Comparison of ENCODE assay signal across 11 cellular contexts in genomic region chr15:40955930-40956542, GRCh38. TPM values are rescaled to one million over a fixed set of nuclear protein-coding genes. Genes with fewer than 3 reads are reported as not detected.
DNase-seq lines count a peak whose midpoint lies in the region; ATAC-seq and TF ChIP-seq lines count a peak whose summit lies in the region.
"Had no signal": no experiment of that assay in that cellular context is flagged by ENCODE, and none has a peak within 500 bp of the region (broad histone marks: within the 10 kb centered on the region; RNA-seq: fewer than 3 reads in every experiment).

No MANE protein-coding gene starts in this region.

- intact Hi-C loops in activated CD4-positive, alpha-beta T cell treated with anti-CD3 and anti-CD28 coated beads, Interleukin-2, amount 10 ng/mL, durations not matched to agents 24 days and 14 days (cut with micrococcal nuclease): no loop called here
- intact Hi-C loops in PC-9 (cut with micrococcal nuclease; ENCODE audit: unreplicated experiment) (no loop called here), esophagus muscularis mucosa (cut with DNase I) (no loop called here)

- TF ChIP-seq POLR2A in esophagus muscularis mucosa (IDR thresholded peaks at IDR 0.05; ENCODE audit: low read depth): no peak

- no peaks in the 10 kb centered on the region for H3K9me2 ChIP-seq in PC-9 (ENCODE audit: insufficient read depth)

- H3K36me3 ChIP-seq in PC-9 (ENCODE audit: low read depth): 0 out of 2 replicates have a peak, but pooled peaks cover 9% of the 10 kb centered on the region
- no peaks in the 10 kb centered on the region for H3K36me3 ChIP-seq in esophagus muscularis mucosa
- no peaks in the 10 kb centered on the region for H3K36me3 ChIP-seq in smooth muscle cell (ENCODE audit: low read depth)
- H3K36me3 ChIP-seq: colonic mucosa had no signal

- H3K4me3 ChIP-seq in PC-9 (no peak overlapping the region), esophagus muscularis mucosa (no peak overlapping the region), smooth muscle cell (no peak overlapping the region)
- H3K4me3 ChIP-seq: colonic mucosa had no signal

- H3K27ac Mint-ChIP-seq in activated CD4-positive, alpha-beta T cell treated with anti-CD3 and anti-CD28 coated beads, Interleukin-2, amount 10 ng/mL, durations not matched to agents 24 days and 14 days: no peak overlapping the region

- ATAC-seq in HG03159 (IDR thresholded peaks at IDR 0.05; ENCODE audit: unreplicated experiment) (no peak), GM21528 (IDR thresholded peaks at IDR 0.05; ENCODE audit: low FRiP score, unreplicated experiment) (no peak), GM19463 (IDR thresholded peaks at IDR 0.05; ENCODE audit: unreplicated experiment) (no peak)

- peaks cover 12% of the 10 kb centered on the region for H3K36me3 Mint-ChIP-seq in activated CD4-positive, alpha-beta T cell treated with anti-CD3 and anti-CD28 coated beads, Interleukin-2, amount 10 ng/mL, durations not matched to agents 24 days and 14 days (ENCODE audit: low read depth)

- H3K4me1 Mint-ChIP-seq in activated CD4-positive, alpha-beta T cell treated with anti-CD3 and anti-CD28 coated beads, Interleukin-2, amount 10 ng/mL, durations not matched to agents 24 days and 14 days: peaks cover 39% of the 10 kb centered on the region

- no peaks in the 10 kb centered on the region for H3K9me3 Mint-ChIP-seq in activated CD4-positive, alpha-beta T cell treated with anti-CD3 and anti-CD28 coated beads, Interleukin-2, amount 10 ng/mL, durations not matched to agents 24 days and 14 days

- POLR2A ChIA-PET in PC-9 (lab: Charles Lee; ENCODE audit: unreplicated experiment): interaction anchor here (0.5 kb wide), 1 partner anchor 223 kb away, joined by 14 read pairs; no protein-coding TSS in a partner anchor

- H3K27me3 ChIP-seq in PC-9 (ENCODE audit: insufficient read depth, low read depth) (no peaks in the 10 kb centered on the region), esophagus muscularis mucosa (no peaks in the 10 kb centered on the region), smooth muscle cell (ENCODE audit: low read depth) (no peaks in the 10 kb centered on the region)
- H3K27me3 ChIP-seq: colonic mucosa had no signal

- peaks cover 28% of the 10 kb centered on the region for H4K20me1 ChIP-seq in PC-9 (ENCODE audit: insufficient read depth)
- H4K20me1 ChIP-seq in smooth muscle cell (ENCODE audit: low read depth): peaks cover 31% of the 10 kb centered on the region

- TF ChIP-seq EP300 in esophagus muscularis mucosa (IDR thresholded peaks at IDR 0.05): no peak

- H3F3A ChIP-seq in PC-9 (ENCODE audit: insufficient read depth, low read depth) (peaks cover 8% of the 10 kb centered on the region), smooth muscle cell (ENCODE audit: low read depth) (peaks cover 3% of the 10 kb centered on the region)

- 76% methylated on average over 1 of the region's 3 CpGs for WGBS in esophagus muscularis mucosa
- 81% methylated on average over 3 of the region's 3 CpGs for WGBS in smooth muscle cell (ENCODE audit: low lambda C conversion rate)

- BruUV-seq in PC-9 (replicated peaks; lab: Mats Ljungman, UMichigan): no TSS peak

- no peak overlapping the region for H3K27ac ChIP-seq in PC-9
- H3K27ac ChIP-seq in esophagus muscularis mucosa (replicated peaks in 1 of 4): peak overlapping the region; percentile 18 to 74 (median 55)
- no peak overlapping the region for H3K27ac ChIP-seq in smooth muscle cell (ENCODE audit: low read depth)
- H3K27ac ChIP-seq: colonic mucosa had no signal

- H3K4me3 Mint-ChIP-seq in activated CD4-positive, alpha-beta T cell treated with anti-CD3 and anti-CD28 coated beads, Interleukin-2, amount 10 ng/mL, durations not matched to agents 24 days and 14 days: peak overlapping the region; percentile 2

- CTCF ChIA-PET in PC-9 (lab: Charles Lee): no interaction called here

- H3K79me2 ChIP-seq in PC-9 (ENCODE audit: low read depth) (0 out of 2 replicates have a peak, but pooled peaks cover 4% of the 10 kb centered on the region), smooth muscle cell (ENCODE audit: low read depth) (peaks cover 29% of the 10 kb centered on the region)

- H2AFZ ChIP-seq in PC-9: no peak overlapping the region
- H2AFZ ChIP-seq in smooth muscle cell (ENCODE audit: low read depth): no peak overlapping the region

- TF ChIP-seq CTCF in PC-9 (conservative IDR thresholded peaks at IDR 0.05) (no peak), esophagus muscularis mucosa (IDR thresholded peaks at IDR 0.05) (no peak), smooth muscle cell (IDR thresholded peaks at IDR 0.05; ENCODE audit: borderline replicate concordance, insufficient read depth, poor library complexity, severe bottlenecking) (no peak)

- H3K4me1 ChIP-seq in PC-9 (replicated peaks; ENCODE audit: insufficient read depth) (peaks cover 22% of the 10 kb centered on the region), esophagus muscularis mucosa (peaks cover 32 to 49% (median 45%) of the 10 kb centered on the region in 4 donors), smooth muscle cell (ENCODE audit: low read depth) (peaks cover 6% of the 10 kb centered on the region)

- no peak overlapping the region for H3K9ac ChIP-seq in smooth muscle cell (ENCODE audit: low read depth)

- DNase-seq in activated CD4-positive, alpha-beta T cell treated with anti-CD3 and anti-CD28 coated beads, Interleukin-2, amount 10 ng/mL, durations not matched to agents 24 days and 14 days: no peak
- no peak for DNase-seq in activated CD4-positive, alpha-beta T cell treated with anti-CD3 and anti-CD28 coated beads, Interleukin-2, amount 50 U/mL, for 1 hour
- DNase-seq in PC-9: no peak
- no peak for DNase-seq in esophagus muscularis mucosa (ENCODE audit: extremely low spot score)
- no peak for DNase-seq in smooth muscle cell (lab: John Stamatoyannopoulos, UW; ENCODE audit: unreplicated experiment)
- DNase-seq: colonic mucosa, NCI-H1436, T1000 had no signal

- H3K9me3 ChIP-seq in PC-9 (ENCODE audit: insufficient read depth, low read depth): no peaks in the 10 kb centered on the region
- H3K9me3 ChIP-seq in esophagus muscularis mucosa: no peaks in the 10 kb centered on the region
- no peaks in the 10 kb centered on the region for H3K9me3 ChIP-seq in smooth muscle cell (replicated peaks; ENCODE audit: low read depth)
- H3K9me3 ChIP-seq: colonic mucosa had no signal

- peak overlapping the region; percentile 93; the same call in 1 of the 2 replicates for H3K4me2 ChIP-seq in PC-9
- H3K4me2 ChIP-seq in smooth muscle cell: peak overlapping the region; percentile 75

- H3K27me3 Mint-ChIP-seq in activated CD4-positive, alpha-beta T cell treated with anti-CD3 and anti-CD28 coated beads, Interleukin-2, amount 10 ng/mL, durations not matched to agents 24 days and 14 days: no peaks in the 10 kb centered on the region

RNA-seq across cellular contexts. Expression of gene CHAC1, which starts 2.8 kb away (rescaled TPM):
- total RNA-seq in activated CD4-positive, alpha-beta T cell treated with anti-CD3 and anti-CD28 coated beads, Interleukin-2, amount 10 ng/mL, durations not matched to agents 24 days and 14 days: 8.4 and 9.8 TPM in 2 replicates
- 5.3 and 8.6 TPM in 2 replicates for total RNA-seq in PC-9 (2021)
- 1 to 10 TPM in 3 of 4 donors, under 1 TPM in 1; 0.66 to 3.6 (median 1.3) TPM for total RNA-seq in esophagus muscularis mucosa
- 25.2 and 29.6 TPM in 2 replicates for total RNA-seq in smooth muscle cell
- polyA plus RNA-seq in smooth muscle cell: 31.5 and 33.6 TPM in 2 replicates

RNA-seq across cellular contexts. Expression of gene DLL4, which starts 26.9 kb away (rescaled TPM):
- total RNA-seq in activated CD4-positive, alpha-beta T cell treated with anti-CD3 and anti-CD28 coated beads, Interleukin-2, amount 10 ng/mL, durations not matched to agents 24 days and 14 days: 0.33 TPM in 1 of 2 replicates, not detected in the other
- total RNA-seq in PC-9 (2021) (0.48 and 0.55 TPM in 2 replicates), esophagus muscularis mucosa (10 to 100 TPM in 1 of 4 donors, 1 to 10 TPM in 3; 1.7 to 12.6 (median 7.5) TPM), smooth muscle cell (0.04 TPM in 1 of 2 replicates, not detected in the other)
- polyA plus RNA-seq in smooth muscle cell: 0.37 TPM in 1 of 2 replicates, not detected in the other

Comparison
In these comparisons a context has a peak if more than half of its experiments do, and no peak if none do; other contexts are left out.
1. H3K27ac ChIP-seq: peak in esophagus muscularis mucosa (4 of 4); none in PC-9 (single experiment) and smooth muscle cell (single experiment).